8 cellular contexts compared by ENCODE assay signal in genomic region chr11:47980093-47980906, GRCh38. TPM values are rescaled to one million over a fixed set of nuclear protein-coding genes. Genes with fewer than 3 reads are reported as not detected.
DNase-seq lines count a peak whose midpoint lies in the region; ATAC-seq and TF ChIP-seq lines count a peak whose summit lies in the region.

TSS of gene PTPRJ (plus strand) at chr11:47980559. CDS start at chr11:47980913, 354 bp downstream.

- H3K4me3 Mint-ChIP-seq in activated naive CD8-positive, alpha-beta T cell treated with anti-CD3 and anti-CD28 coated beads for 36 hours = peak within 1 kb of the TSS; percentile 91

- no peaks in the 10 kb centered on the region for H4K20me1 ChIP-seq in osteoblast (ENCODE audit: insufficient read depth, low read length)

- intact Hi-C loops in Right ventricle myocardium superior (cut with DNase I) (no loop called here), vagina (cut with DNase I) (no loop called here)

- H3K4me1 ChIP-seq in SJSA1 (replicated peaks) (peaks cover 32% of the 10 kb centered on the region), osteoblast (ENCODE audit: insufficient read depth, low read length) (peaks cover 28% of the 10 kb centered on the region), vagina (peaks cover 14% of the 10 kb centered on the region)

- H3K27ac ChIP-seq in SJSA1 (peak within 1 kb of the TSS; percentile 62), osteoblast (ENCODE audit: low read depth, low read length) (peak within 1 kb of the TSS; percentile 53), vagina (peak within 1 kb of the TSS; percentile 84)

- H3K36me3 Mint-ChIP-seq in activated naive CD8-positive, alpha-beta T cell treated with anti-CD3 and anti-CD28 coated beads for 36 hours = peaks cover 7% of the 10 kb centered on the region

- no peaks in the 10 kb centered on the region for H3K27me3 Mint-ChIP-seq in activated naive CD8-positive, alpha-beta T cell treated with anti-CD3 and anti-CD28 coated beads for 36 hours

- peaks cover 36% of the 10 kb centered on the region for H3K79me2 ChIP-seq in osteoblast (ENCODE audit: insufficient read depth, low read length)

- DNase-seq in AG09309 (ENCODE audit: low read depth) (no peak), SJSA1 (ENCODE audit: low read depth in 1 of 2, low spot score in 2 of 2) (peak; percentile 44 to 73), Right ventricle myocardium superior (peak; percentile 75), osteoblast (ENCODE audit: insufficient read length, low spot score, missing footprints) (peak; percentile 97), vagina (ENCODE audit: extremely low spot score in 2 of 2) (no peak)
- DNase-seq in activated naive CD8-positive, alpha-beta T cell treated with anti-CD3 and anti-CD28 coated beads for 36 hours = peak; percentile 64

- no peaks in the 10 kb centered on the region for H3K9me3 Mint-ChIP-seq in activated naive CD8-positive, alpha-beta T cell treated with anti-CD3 and anti-CD28 coated beads for 36 hours

- H2AFZ ChIP-seq in osteoblast (ENCODE audit: low read length) = peak within 1 kb of the TSS; percentile 88

- peak within 1 kb of the TSS; percentile 93 for H3K4me2 ChIP-seq in osteoblast (ENCODE audit: insufficient read depth, low read length)

- H3K27ac Mint-ChIP-seq in activated naive CD8-positive, alpha-beta T cell treated with anti-CD3 and anti-CD28 coated beads for 36 hours = no peak within 1 kb of the TSS

- H3K4me1 Mint-ChIP-seq in activated naive CD8-positive, alpha-beta T cell treated with anti-CD3 and anti-CD28 coated beads for 36 hours = peaks cover 24% of the 10 kb centered on the region

- H3K36me3 ChIP-seq in SJSA1 (peaks cover 28% of the 10 kb centered on the region), osteoblast (ENCODE audit: insufficient read depth, low read length) (no peaks in the 10 kb centered on the region), vagina (no peaks in the 10 kb centered on the region)

- H3K27me3 ChIP-seq in SJSA1 (replicated peaks) = no peaks in the 10 kb centered on the region
- H3K27me3 ChIP-seq in osteoblast (ENCODE audit: insufficient read depth, low read length) = no peaks in the 10 kb centered on the region
- no peaks in the 10 kb centered on the region for H3K27me3 ChIP-seq in vagina

- H3K9me3 ChIP-seq in SJSA1 (replicated peaks) (no peaks in the 10 kb centered on the region), osteoblast (ENCODE audit: low read depth, low read length) (no peaks in the 10 kb centered on the region), vagina (no peaks in the 10 kb centered on the region)

- no peak for TF ChIP-seq CTCF in AG09309 (IDR thresholded peaks at IDR 0.05; ENCODE audit: control insufficient read depth, insufficient read depth, low read depth, low read length, missing control alignments)
- no peak for TF ChIP-seq CTCF in osteoblast (IDR thresholded peaks at IDR 0.05; ENCODE audit: extremely low read depth, low read depth, low read length)
- TF ChIP-seq CTCF in vagina (IDR thresholded peaks at IDR 0.05) = no peak

- no peak for TF ChIP-seq POLR2A in vagina (IDR thresholded peaks at IDR 0.05)

- H3K4me3 ChIP-seq in AG09309 (ENCODE audit: control insufficient read depth, low read depth, low read length) (peak within 1 kb of the TSS; percentile 61), SJSA1 (peak within 1 kb of the TSS; percentile 98), osteoblast (ENCODE audit: insufficient read depth, low read length) (peak within 1 kb of the TSS; percentile 83), vagina (peak within 1 kb of the TSS; percentile 84 to 97)

- ATAC-seq in GM19035 (IDR thresholded peaks at IDR 0.05; ENCODE audit: unreplicated experiment) (peak; percentile 59), HG03354 (IDR thresholded peaks at IDR 0.05; ENCODE audit: poor library complexity, severe bottlenecking, unreplicated experiment) (peak; percentile 57), Right ventricle myocardium superior (ENCODE audit: poor library complexity) (peak; percentile 64)

RNA-seq across cellular contexts. Expression of gene PTPRJ, which starts in this region (rescaled TPM):
- total RNA-seq in SJSA1 (2014; rRNA removed; shearing (Covaris generic)) = 10.2 and 19.8 TPM in 2 replicates
- total RNA-seq in activated naive CD8-positive, alpha-beta T cell treated with anti-CD3 and anti-CD28 coated beads for 36 hours = 10 to 100 TPM; 11.8 to 13.1 TPM
- 6.7 TPM for total RNA-seq in Right ventricle myocardium superior
- total RNA-seq in osteoblast = 9.1 and 10.9 TPM in 2 replicates
- 4.7 TPM for total RNA-seq in vagina

Comparison
In these comparisons a context has a peak if more than half of its experiments do, and no peak if none do; other contexts are left out.
1. DNase-seq: peak in SJSA1 (2 of 2), activated naive CD8-positive, alpha-beta T cell treated with anti-CD3 and anti-CD28 coated beads for 36 hours (single experiment), Right ventricle myocardium superior (single experiment) and osteoblast (single experiment); none in AG09309 (single experiment) and vagina (0 of 2).
2. Peak in every context shown above with its lines, with median percentiles within 50 percentile points of each other: H3K4me3 ChIP-seq, ATAC-seq and H3K27ac ChIP-seq.